In the genomic region with DNA sequence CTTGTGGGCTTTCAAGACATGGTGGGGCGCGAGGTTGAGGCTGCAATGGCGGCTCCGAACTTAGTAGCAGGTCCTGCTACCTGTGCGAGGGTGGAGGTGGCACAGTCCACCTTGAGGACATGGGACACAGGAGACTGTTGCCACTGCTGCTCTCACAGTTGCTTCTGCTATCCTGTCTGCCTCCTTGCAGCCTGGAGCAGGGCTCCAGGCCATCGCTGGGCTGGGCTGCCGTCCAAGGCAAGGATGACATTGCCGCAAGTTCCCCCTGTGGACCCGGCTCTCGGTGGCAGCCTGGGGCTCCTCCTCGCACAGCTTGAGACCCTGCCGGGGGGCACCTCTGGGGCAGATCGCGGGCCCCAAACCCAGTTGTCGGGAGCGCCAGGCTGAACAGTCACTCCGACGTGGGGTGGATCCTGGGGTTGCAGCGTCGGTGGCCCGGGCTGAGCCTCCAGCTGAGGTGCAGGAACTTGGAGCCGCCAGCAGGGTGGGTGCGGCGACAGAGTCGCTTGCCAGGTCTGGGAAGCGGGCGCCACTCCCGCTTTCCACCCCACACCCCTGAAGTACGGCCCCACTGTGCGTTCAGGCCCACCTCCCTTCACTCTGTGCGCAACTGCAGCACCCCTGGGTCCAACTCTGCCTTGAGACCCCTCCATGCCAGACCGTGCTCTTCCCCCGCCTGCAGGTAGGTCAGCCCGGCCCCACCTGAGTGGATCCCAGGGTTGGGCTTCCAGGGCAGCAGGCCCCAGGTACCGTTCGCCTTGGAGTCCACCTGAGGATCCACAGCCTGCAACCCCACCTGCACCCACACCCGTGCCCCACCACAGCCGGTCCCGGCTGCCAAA, we compare ENCODE assay signal across 14 cellular contexts.
A peak's percentile ranks its signal among the peaks of the same experiment; 100 is the strongest.
DNase-seq lines count a peak whose midpoint lies in the region; ATAC-seq, FAIRE-seq and TF ChIP-seq lines count a peak whose summit lies in the region.
"Had no signal": no experiment of that assay in that cellular context is flagged by ENCODE, and none has a peak within 500 bp of the region (broad histone marks: within the 10 kb centered on the region; RNA-seq: fewer than 3 reads in every experiment).

No MANE protein-coding gene starts in this region.

- H3K4me1 ChIP-seq in right atrium auricular region, result no peaks in the 10 kb centered on the region
- no peaks in the 10 kb centered on the region for H3K4me1 ChIP-seq in kidney (ENCODE audit: control insufficient read depth in 1 of 2, insufficient read depth in 1 of 2, low read depth in 1 of 2, low read length in 2 of 2)
- H3K4me1 ChIP-seq: BLaER1 treated with 17β-estradiol and CSF1 and Interleukin-3, amounts not matched to agents 10 nM and 100 nM had no signal

- TF ChIP-seq CTCF in right atrium auricular region (IDR thresholded peaks at IDR 0.05) (no peak), WTC11 (IDR thresholded peaks at IDR 0.05) (no peak), kidney (IDR thresholded peaks at IDR 0.05; ENCODE audit: borderline replicate concordance, extremely low read depth, insufficient read depth) (no peak), type B pancreatic cell (conservative IDR thresholded peaks at IDR 0.05) (no peak)

- H3K27ac ChIP-seq in right atrium auricular region (no peak overlapping the region), kidney (ENCODE audit: low read depth in 2 of 2, low read length in 2 of 2) (no peak overlapping the region)
- H3K27ac ChIP-seq: BLaER1 treated with 17β-estradiol and CSF1 and Interleukin-3, amounts not matched to agents 10 nM and 100 nM had no signal

- intact Hi-C loops in Right ventricle myocardium inferior (cut with DNase I) (loop anchor here (5.0 kb wide), 1 partner anchor 447 kb away; no protein-coding TSS in a partner anchor), kidney (cut with DNase I) (loop anchor here (10.0 kb wide), 1 partner anchor 1000 kb away; no protein-coding TSS in a partner anchor)

- H3K9me3 ChIP-seq in right atrium auricular region, result no peaks in the 10 kb centered on the region
- H3K9me3 ChIP-seq in kidney (ENCODE audit: control insufficient read depth in 1 of 2, low read length in 2 of 2), result no peaks in the 10 kb centered on the region

- no peak overlapping the region for H3K27ac Mint-ChIP-seq in WTC11
- H3K27ac Mint-ChIP-seq in type B pancreatic cell, result no peak overlapping the region
- H3K27ac Mint-ChIP-seq in activated naive CD8-positive, alpha-beta T cell treated with anti-CD3 and anti-CD28 coated beads for 36 hours, result no peak overlapping the region

- no peak for FAIRE-seq in kidney (lab: Jason Lieb, UNC)

- no peaks in the 10 kb centered on the region for H3K27me3 ChIP-seq in right atrium auricular region
- H3K27me3 ChIP-seq: BLaER1 treated with 17β-estradiol and CSF1 and Interleukin-3, amounts not matched to agents 10 nM and 100 nM had no signal

- no peak overlapping the region for H3K4me3 ChIP-seq in right atrium auricular region
- H3K4me3 ChIP-seq in kidney (ENCODE audit: low read length in 2 of 2), result no peak overlapping the region

- peak; percentile 57 for DNase-seq in Right ventricle myocardium inferior (ENCODE audit: missing footprints)
- no peak for DNase-seq in right atrium auricular region (ENCODE audit: low spot score)
- DNase-seq in WTC11 (ENCODE audit: low spot score), result peak; percentile 45
- peak; percentile 63 for DNase-seq in kidney
- peak; percentile 64 for DNase-seq in type B pancreatic cell (ENCODE audit: extremely low spot score, unreplicated experiment)
- DNase-seq in NCI-H1930 (lab: John Stamatoyannopoulos, UW), result no peak
- no peak for DNase-seq in HEK293T (ENCODE audit: extremely low spot score)
- no peak for DNase-seq in activated naive CD8-positive, alpha-beta T cell treated with anti-CD3 and anti-CD28 coated beads for 36 hours
- DNase-seq: NCI-H1436 treated with DMSO at 0.1 percent for 48 hours, NCI-H2107, NCI-H345, NCI-H526 treated with DMSO at 0.1 percent for 48 hours, PC-3 had no signal

- H3K9me3 Mint-ChIP-seq in WTC11 (no peaks in the 10 kb centered on the region), type B pancreatic cell (no peaks in the 10 kb centered on the region)
- peaks cover 1% of the 10 kb centered on the region for H3K9me3 Mint-ChIP-seq in activated naive CD8-positive, alpha-beta T cell treated with anti-CD3 and anti-CD28 coated beads for 36 hours

- H3K9ac ChIP-seq in kidney (ENCODE audit: low read length in 2 of 2), result no peak overlapping the region
- H3K9ac ChIP-seq: BLaER1 treated with 17β-estradiol and CSF1 and Interleukin-3, amounts not matched to agents 10 nM and 100 nM had no signal

- POLR2A ChIA-PET in WTC11 (lab: Charles Lee), result interaction anchor here (0.6 kb wide), 1 partner anchor 19 kb away, joined by 5 read pairs; no protein-coding TSS in a partner anchor
- POLR2A ChIA-PET in HEK293T (lab: Yijun Ruan, JAX), result no interaction called here

- ATAC-seq in Right ventricle myocardium inferior (peak; percentile 10), WTC11 (peak; percentile 94)
- ATAC-seq: PC-3 had no signal

- CTCF ChIA-PET in WTC11 (lab: Charles Lee) (interaction anchor here (0.6 kb wide), 1 partner anchor 8 kb away, joined by 3 read pairs; no protein-coding TSS in a partner anchor), HEK293T (lab: Yijun Ruan, JAX) (no interaction called here)

- H3K27me3 Mint-ChIP-seq in WTC11 (ENCODE audit: low read depth), result no peaks in the 10 kb centered on the region
- no peaks in the 10 kb centered on the region for H3K27me3 Mint-ChIP-seq in type B pancreatic cell
- H3K27me3 Mint-ChIP-seq in activated naive CD8-positive, alpha-beta T cell treated with anti-CD3 and anti-CD28 coated beads for 36 hours, result no peaks in the 10 kb centered on the region

- H3K4me1 Mint-ChIP-seq in WTC11 (0 out of 2 replicates have a peak, but pooled peaks cover 2% of the 10 kb centered on the region), type B pancreatic cell (ENCODE audit: unreplicated experiment) (peaks cover 4% of the 10 kb centered on the region)
- no peaks in the 10 kb centered on the region for H3K4me1 Mint-ChIP-seq in activated naive CD8-positive, alpha-beta T cell treated with anti-CD3 and anti-CD28 coated beads for 36 hours

- H3K36me3 ChIP-seq in right atrium auricular region, result no peaks in the 10 kb centered on the region
- no peaks in the 10 kb centered on the region for H3K36me3 ChIP-seq in kidney (ENCODE audit: control insufficient read depth in 1 of 2, insufficient read depth in 2 of 2, low read length in 2 of 2)

- H3K36me3 Mint-ChIP-seq in WTC11, result no peaks in the 10 kb centered on the region
- H3K36me3 Mint-ChIP-seq in type B pancreatic cell, result peaks cover 4% of the 10 kb centered on the region
- peaks cover 16% of the 10 kb centered on the region for H3K36me3 Mint-ChIP-seq in activated naive CD8-positive, alpha-beta T cell treated with anti-CD3 and anti-CD28 coated beads for 36 hours

- H3K4me3 Mint-ChIP-seq in WTC11 (no peak overlapping the region), type B pancreatic cell (no peak overlapping the region)
- no peak overlapping the region for H3K4me3 Mint-ChIP-seq in activated naive CD8-positive, alpha-beta T cell treated with anti-CD3 and anti-CD28 coated beads for 36 hours

TF ChIP-seq in WTC11, 78 proteins besides CTCF, POLR2A, EP300 and RAD21:
- TF ChIP-seq ATF1 (CRISPR knock-in tag; IDR thresholded peaks at IDR 0.05), result 0 out of 2 replicates have a peak, but pooled peaks have one; percentile 30
- TF ChIP-seq, protein P1, sequence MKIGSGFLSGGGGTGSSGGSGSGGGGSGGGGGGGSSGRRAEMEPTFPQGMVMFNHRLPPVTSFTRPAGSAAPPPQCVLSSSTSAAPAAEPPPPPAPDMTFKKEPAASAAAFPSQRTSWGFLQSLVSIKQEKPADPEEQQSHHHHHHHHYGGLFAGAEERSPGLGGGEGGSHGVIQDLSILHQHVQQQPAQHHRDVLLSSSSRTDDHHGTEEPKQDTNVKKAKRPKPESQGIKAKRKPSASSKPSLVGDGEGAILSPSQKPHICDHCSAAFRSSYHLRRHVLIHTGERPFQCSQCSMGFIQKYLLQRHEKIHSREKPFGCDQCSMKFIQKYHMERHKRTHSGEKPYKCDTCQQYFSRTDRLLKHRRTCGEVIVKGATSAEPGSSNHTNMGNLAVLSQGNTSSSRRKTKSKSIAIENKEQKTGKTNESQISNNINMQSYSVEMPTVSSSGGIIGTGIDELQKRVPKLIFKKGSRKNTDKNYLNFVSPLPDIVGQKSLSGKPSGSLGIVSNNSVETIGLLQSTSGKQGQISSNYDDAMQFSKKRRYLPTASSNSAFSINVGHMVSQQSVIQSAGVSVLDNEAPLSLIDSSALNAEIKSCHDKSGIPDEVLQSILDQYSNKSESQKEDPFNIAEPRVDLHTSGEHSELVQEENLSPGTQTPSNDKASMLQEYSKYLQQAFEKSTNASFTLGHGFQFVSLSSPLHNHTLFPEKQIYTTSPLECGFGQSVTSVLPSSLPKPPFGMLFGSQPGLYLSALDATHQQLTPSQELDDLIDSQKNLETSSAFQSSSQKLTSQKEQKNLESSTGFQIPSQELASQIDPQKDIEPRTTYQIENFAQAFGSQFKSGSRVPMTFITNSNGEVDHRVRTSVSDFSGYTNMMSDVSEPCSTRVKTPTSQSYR (CRISPR knock-in tag; IDR thresholded peaks at IDR 0.05), result no peak

TF ChIP-seq in HEK293T, 16 proteins besides CTCF, POLR2A, EP300 and RAD21:
- TF ChIP-seq LEF1 (IDR thresholded peaks at IDR 0.05; ENCODE audit: borderline replicate concordance) (no peak), ZNF384 (IDR thresholded peaks at IDR 0.05) (no peak), HDGF (IDR thresholded peaks at IDR 0.05; ENCODE audit: borderline replicate concordance) (no peak), TARDBP (IDR thresholded peaks at IDR 0.05) (no peak), FOXM1 (IDR thresholded peaks at IDR 0.05; ENCODE audit: borderline replicate concordance) (no peak), BHLHE40 (IDR thresholded peaks at IDR 0.05; ENCODE audit: borderline replicate concordance) (no peak), SP1 (IDR thresholded peaks at IDR 0.05) (no peak)
- TF ChIP-seq, protein P2, sequence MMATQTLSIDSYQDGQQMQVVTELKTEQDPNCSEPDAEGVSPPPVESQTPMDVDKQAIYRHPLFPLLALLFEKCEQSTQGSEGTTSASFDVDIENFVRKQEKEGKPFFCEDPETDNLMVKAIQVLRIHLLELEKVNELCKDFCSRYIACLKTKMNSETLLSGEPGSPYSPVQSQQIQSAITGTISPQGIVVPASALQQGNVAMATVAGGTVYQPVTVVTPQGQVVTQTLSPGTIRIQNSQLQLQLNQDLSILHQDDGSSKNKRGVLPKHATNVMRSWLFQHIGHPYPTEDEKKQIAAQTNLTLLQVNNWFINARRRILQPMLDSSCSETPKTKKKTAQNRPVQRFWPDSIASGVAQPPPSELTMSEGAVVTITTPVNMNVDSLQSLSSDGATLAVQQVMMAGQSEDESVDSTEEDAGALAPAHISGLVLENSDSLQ (IDR thresholded peaks at IDR 0.05), result no peak

Comparison
In these comparisons a context has a peak if more than half of its experiments do, and no peak if none do; other contexts are left out.
1. DNase-seq: peak in Right ventricle myocardium inferior (single experiment), WTC11 (single experiment), kidney (single experiment) and type B pancreatic cell (single experiment); none in right atrium auricular region (single experiment), NCI-H1930 (0 of 2), HEK293T (single experiment) and activated naive CD8-positive, alpha-beta T cell treated with anti-CD3 and anti-CD28 coated beads for 36 hours (single experiment).